In the genomic region with DNA sequence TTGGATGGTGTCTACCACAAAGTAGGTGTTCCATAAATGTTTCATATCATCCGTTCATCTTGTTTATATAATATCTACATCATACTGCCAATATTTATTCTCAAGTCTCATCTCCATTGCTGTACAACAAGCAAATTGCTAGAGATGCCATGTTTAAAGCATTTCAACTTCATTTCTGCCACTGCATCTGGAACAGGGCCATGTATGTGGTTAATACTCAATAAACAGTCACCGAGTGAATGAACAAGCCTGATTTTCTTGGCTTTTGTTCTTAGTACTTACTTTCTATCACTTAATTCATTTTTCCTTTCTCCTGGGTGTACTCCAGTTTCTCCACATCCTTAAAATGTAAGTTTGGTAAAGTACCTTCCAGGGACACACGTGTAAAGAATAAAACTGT, we compare ENCODE assay signal across 26 cellular contexts.
"Had no signal": no experiment of that assay in that cellular context is flagged by ENCODE, and none has a peak within 500 bp of the region (broad histone marks: within the 10 kb centered on the region; RNA-seq: fewer than 3 reads in every experiment).

No MANE protein-coding gene starts in this region.

- ATAC-seq: activated CD4-positive, alpha-beta T cell treated with anti-CD3 and anti-CD28 coated beads for 36 hours; activated naive CD4-positive, alpha-beta T cell treated with anti-CD3 and anti-CD28 coated beads, Interleukin-2, amount 50 U/mL, for 72 hours; activated T-helper 17 cell treated with anti-CD3 and anti-CD28 coated beads, Interleukin-2, amount 50 U/mL, for 72 hours; natural killer cell; WTC11 had no signal

- H3K4me3 Mint-ChIP-seq: activated CD4-positive, alpha-beta T cell treated with anti-CD3 and anti-CD28 coated beads for 36 hours; activated T-cell treated with anti-CD3 and anti-CD28 coated beads, Interleukin-2, amount 50 U/mL, for 24 hours; activated T-helper 17 cell treated with anti-CD3 and anti-CD28 coated beads, Interleukin-2, amount 50 U/mL, for 72 hours; endodermal cell; immature natural killer cell; mesothelial cell of epicardium; natural killer cell; WTC11 had no signal

- H3K4me3 ChIP-seq: coronary artery, esophagus squamous epithelium, hepatocyte, left ventricle myocardium inferior, right atrium auricular region, upper lobe of left lung had no signal

- H3K27me3 Mint-ChIP-seq: activated CD4-positive, alpha-beta T cell treated with anti-CD3 and anti-CD28 coated beads for 36 hours had no signal

- H3K9me3 ChIP-seq: esophagus squamous epithelium, left ventricle myocardium inferior, right atrium auricular region, upper lobe of left lung had no signal

- H3K4me1 ChIP-seq: esophagus squamous epithelium, right atrium auricular region had no signal

- H3K27me3 ChIP-seq: esophagus squamous epithelium, hepatocyte, right atrium auricular region, upper lobe of left lung had no signal

- H3K36me3 ChIP-seq: esophagus squamous epithelium, left ventricle myocardium inferior, right atrium auricular region, upper lobe of left lung had no signal

- H3K9me3 Mint-ChIP-seq: activated T-cell treated with anti-CD3 and anti-CD28 coated beads, Interleukin-2, amount 50 U/mL, for 24 hours; activated T-helper 17 cell treated with anti-CD3 and anti-CD28 coated beads, Interleukin-2, amount 50 U/mL, for 72 hours; mesothelial cell of epicardium had no signal

- H3K27ac ChIP-seq: coronary artery, esophagus squamous epithelium, hepatocyte, left ventricle myocardium inferior, right atrium auricular region, upper lobe of left lung had no signal

- DNase-seq: activated CD4-positive, alpha-beta T cell treated with anti-CD3 and anti-CD28 coated beads for 36 hours; activated CD4-positive, alpha-beta T cell treated with anti-CD3 and anti-CD28 coated beads, Interleukin-2, amount 50 U/mL, for 4 hours; activated CD8-positive, alpha-beta memory T cell treated with anti-CD3 and anti-CD28 coated beads for 24 hours; activated CD8-positive, alpha-beta memory T cell treated with anti-CD3 and anti-CD28 coated beads, Interleukin-2, amount 50 U/mL, for 4 hours; activated T-cell treated with anti-CD3 and anti-CD28 coated beads, Interleukin-2, amount 50 U/mL, for 24 hours; aorta; endodermal cell; esophagus squamous epithelium; foreskin melanocyte; glutamatergic neuron; immature natural killer cell; kidney glomerular epithelial cell; left ventricle myocardium inferior; natural killer cell; stimulated activated CD4-positive, alpha-beta T cell treated with anti-CD3 and anti-CD28 coated beads, Interleukin-4, amount 100 ng/mL, for 24 hours; stimulated activated naive CD4-positive, alpha-beta T cell treated with Interleukin-2 at 50 U/mL for 16 hours; T-helper 1 cell; upper lobe of left lung had no signal

- H3K27ac Mint-ChIP-seq: activated CD4-positive, alpha-beta T cell treated with anti-CD3 and anti-CD28 coated beads for 36 hours; activated naive CD4-positive, alpha-beta T cell treated with anti-CD3 and anti-CD28 coated beads, Interleukin-2, amount 50 U/mL, for 72 hours; activated T-cell treated with anti-CD3 and anti-CD28 coated beads, Interleukin-2, amount 50 U/mL, for 24 hours; activated T-helper 17 cell treated with anti-CD3 and anti-CD28 coated beads, Interleukin-2, amount 50 U/mL, for 72 hours; endodermal cell; immature natural killer cell; mesothelial cell of epicardium; natural killer cell; progenitor cell of endocrine pancreas; WTC11 had no signal

- H3K36me3 Mint-ChIP-seq: activated naive CD4-positive, alpha-beta T cell treated with anti-CD3 and anti-CD28 coated beads, Interleukin-2, amount 50 U/mL, for 72 hours; immature natural killer cell; mesothelial cell of epicardium; natural killer cell had no signal

- H3K4me1 Mint-ChIP-seq: activated CD4-positive, alpha-beta T cell treated with anti-CD3 and anti-CD28 coated beads for 36 hours; activated T-helper 17 cell treated with anti-CD3 and anti-CD28 coated beads, Interleukin-2, amount 50 U/mL, for 72 hours; endodermal cell; immature natural killer cell; natural killer cell; WTC11 had no signal
